31 cellular contexts compared by ENCODE assay signal in the genomic region with DNA sequence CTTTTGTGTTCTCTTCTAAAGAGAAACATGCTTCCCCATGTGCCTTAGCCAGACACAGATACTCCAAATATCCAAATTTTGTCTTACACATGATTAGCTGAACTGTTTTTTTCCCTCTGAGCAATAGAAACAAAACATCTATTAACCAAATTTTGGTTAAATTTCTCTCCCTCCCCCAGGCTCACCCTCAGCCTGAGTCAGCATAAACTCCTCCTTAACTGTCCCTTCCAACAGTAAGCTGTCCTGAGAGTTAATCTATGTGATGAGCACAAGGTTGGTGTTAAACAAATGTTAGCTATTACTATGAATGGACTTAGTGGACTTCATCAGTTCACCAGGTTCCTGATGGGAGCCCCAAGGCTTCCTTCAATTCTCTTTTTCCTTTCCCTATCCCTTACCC.
DNase-seq lines count a peak whose midpoint lies in the region; ATAC-seq, FAIRE-seq and TF ChIP-seq lines count a peak whose summit lies in the region.
"Had no signal": no experiment of that assay in that cellular context is flagged by ENCODE, and none has a peak within 500 bp of the region (broad histone marks: within the 10 kb centered on the region; RNA-seq: fewer than 3 reads in every experiment).

No MANE protein-coding gene starts in this region.

- H3K4me1 ChIP-seq in HepG2 (ENCODE audit: insufficient read depth, low read length) (no peaks in the 10 kb centered on the region), right lobe of liver (no peaks in the 10 kb centered on the region), A549 (no peaks in the 10 kb centered on the region), K562 (replicated peaks in 1 of 2; ENCODE audit: control insufficient read depth in 2 of 2, insufficient read depth in 2 of 2, low read length in 2 of 2) (no peaks in the 10 kb centered on the region), vagina (no peaks in the 10 kb centered on the region)
- H3K4me1 ChIP-seq: BE2C; BLaER1; BLaER1 treated with 17β-estradiol and CSF1 and Interleukin-3, amounts not matched to agents 10 nM and 100 nM; Caco-2 had no signal

- TF ChIP-seq POLR2A in HepG2 (IDR thresholded peaks at IDR 0.05; ENCODE audit: insufficient read depth in 1 of 2, low read depth in 2 of 2, low read length in 2 of 2) (no peak), right lobe of liver (IDR thresholded peaks at IDR 0.05) (no peak), A549 (IDR thresholded peaks at IDR 0.05; ENCODE audit: low read length) (no peak), K562 (conservative IDR thresholded peaks at IDR 0.05) (no peak), vagina (IDR thresholded peaks at IDR 0.05) (no peak)

- no peaks in the 10 kb centered on the region for H3K79me2 ChIP-seq in HepG2 (ENCODE audit: insufficient read depth, low read length)
- H3K79me2 ChIP-seq in K562 (ENCODE audit: control insufficient read depth, insufficient read depth, low read length), result no peaks in the 10 kb centered on the region

- H3K9me1 ChIP-seq in K562 (ENCODE audit: control insufficient read depth, insufficient read depth, low read length), result no peaks in the 10 kb centered on the region

- H4K20me1 ChIP-seq in HepG2 (ENCODE audit: insufficient read depth, low read length), result no peaks in the 10 kb centered on the region
- H4K20me1 ChIP-seq in K562 (replicated peaks; ENCODE audit: control insufficient read depth, insufficient read depth, low read length), result no peaks in the 10 kb centered on the region
- H4K20me1 ChIP-seq: BLaER1; BLaER1 treated with 17β-estradiol and CSF1 and Interleukin-3, amounts not matched to agents 10 nM and 100 nM had no signal

- H3K27me3 ChIP-seq in HepG2 (ENCODE audit: control insufficient read depth in 1 of 2, insufficient read depth in 2 of 2, low read length in 2 of 2) (no peaks in the 10 kb centered on the region), right lobe of liver (no peaks in the 10 kb centered on the region), K562 (ENCODE audit: control insufficient read depth in 2 of 2, insufficient read depth in 2 of 2, low read length in 2 of 2) (peaks cover 0 to 3% of the 10 kb centered on the region in 2 experiments; a peak in 1 of 5 replicates), vagina (no peaks in the 10 kb centered on the region)
- H3K27me3 ChIP-seq: BLaER1; BLaER1 treated with 17β-estradiol and CSF1 and Interleukin-3, amounts not matched to agents 10 nM and 100 nM had no signal

- CTCF ChIA-PET in HepG2 (lab: Yijun Ruan, JAX; ENCODE audit: low intra/inter-chr PET ratio, low total read pairs) (no interaction called here), A549 (lab: Yijun Ruan, JAX) (no interaction called here), K562 (lab: Yijun Ruan, JAX; ENCODE audit: low intra/inter-chr PET ratio) (no interaction called here)

- DNase-seq in HepG2 (ENCODE audit: low spot score) (no peak), right lobe of liver (no peak), A549 (ENCODE audit: low read depth in 1 of 2, low spot score in 1 of 2) (no peak), K562 (ENCODE audit: extremely low read depth in 1 of 4, low spot score in 3 of 4) (no peak), vagina (ENCODE audit: extremely low spot score in 2 of 2) (no peak), EL (no peak)
- DNase-seq: 8988T; ACHN; AML-193; BE2C; C1 segment of cervical spinal cord; Caco-2; Calu3; CD4-positive, alpha-beta memory T cell; CD4-positive, alpha-beta T cell; CD4-positive, CD25-positive, alpha-beta regulatory T cell; CD8-positive, alpha-beta memory T cell; CD8-positive, alpha-beta T cell; COR-L47; DMS 273 treated with DMSO at 0.1 percent for 48 hours; DMS153; DMS53; DMS79; DMS79 treated with DMSO at 0.1 percent for 48 hours; DND-41 had no signal

- POLR2A ChIA-PET in HepG2 (lab: Yijun Ruan, JAX) (no interaction called here), A549 (lab: Yijun Ruan, JAX) (no interaction called here), K562 (lab: Yijun Ruan, JAX) (no interaction called here)

- TF ChIP-seq CTCF in HepG2 (CRISPR knock-in tag; IDR thresholded peaks at IDR 0.05) (no peak), right lobe of liver (IDR thresholded peaks at IDR 0.05) (no peak), A549 (IDR thresholded peaks at IDR 0.05) (no peak), K562 (IDR thresholded peaks at IDR 0.05 in 2 of 3, conservative IDR thresholded peaks at IDR 0.05 in 1 of 3; ENCODE audit: insufficient read depth in 2 of 3, low read depth in 1 of 3, low read length in 3 of 3) (no peak), vagina (IDR thresholded peaks at IDR 0.05) (no peak)

- in situ Hi-C loops in HepG2 (cut with HindIII; ENCODE audit: extremely low pct_ligation_motif_present, low pct_unique_long_range_greater_than_20kb), result no loop called here
- in situ Hi-C loops in K562 (cut with MboI), result no loop called here

- no peaks in the 10 kb centered on the region for H3K36me3 ChIP-seq in HepG2 (replicated peaks in 1 of 2; ENCODE audit: control insufficient read depth in 1 of 2, insufficient read depth in 2 of 2, low read length in 2 of 2)
- H3K36me3 ChIP-seq in right lobe of liver, result no peaks in the 10 kb centered on the region
- H3K36me3 ChIP-seq in K562 (ENCODE audit: control insufficient read depth, insufficient read depth, low read length), result no peaks in the 10 kb centered on the region
- no peaks in the 10 kb centered on the region for H3K36me3 ChIP-seq in vagina
- H3K36me3 ChIP-seq: BE2C; BLaER1; BLaER1 treated with 17β-estradiol and CSF1 and Interleukin-3, amounts not matched to agents 10 nM and 100 nM had no signal

- BruUV-seq in HepG2 (replicated peaks; lab: Mats Ljungman, UMichigan) (no TSS peak), K562 (replicated peaks; lab: Mats Ljungman, UMichigan) (no TSS peak)

- no peak for TF ChIP-seq RAD21 in HepG2 (CRISPR knock-in tag; IDR thresholded peaks at IDR 0.05)
- TF ChIP-seq RAD21 in A549 (conservative IDR thresholded peaks at IDR 0.05 in 1 of 2, IDR thresholded peaks at IDR 0.05 in 1 of 2), result no peak
- no peak for TF ChIP-seq RAD21 in K562 (CRISPR knock-in tag; conservative IDR thresholded peaks at IDR 0.05 in 1 of 2, IDR thresholded peaks at IDR 0.05 in 1 of 2)

- H2AFZ ChIP-seq in HepG2 (ENCODE audit: low read length), result no peak overlapping the region
- H2AFZ ChIP-seq in K562 (ENCODE audit: low read depth, low read length), result no peak overlapping the region

- FAIRE-seq in HepG2 (lab: Jason Lieb, UNC) (no peak), A549 (lab: Jason Lieb, UNC) (no peak), K562 (lab: Jason Lieb, UNC) (no peak)
- FAIRE-seq: A204.1, D721Med had no signal

- H3K4me3 ChIP-seq in HepG2 (replicated peaks in 1 of 3; ENCODE audit: insufficient read depth in 1 of 3, low read depth in 2 of 3, low read length in 3 of 3) (no peak overlapping the region), right lobe of liver (no peak overlapping the region), A549 (no peak overlapping the region), K562 (no peak overlapping the region), vagina (no peak overlapping the region)
- H3K4me3 ChIP-seq: BLaER1; BLaER1 treated with 17β-estradiol and CSF1 and Interleukin-3, amounts not matched to agents 10 nM and 100 nM had no signal

- H3K9me3 ChIP-seq in HepG2 (ENCODE audit: low read length) (no peaks in the 10 kb centered on the region), right lobe of liver (no peaks in the 10 kb centered on the region), A549 (no peaks in the 10 kb centered on the region), K562 (replicated peaks; ENCODE audit: control insufficient read depth, insufficient read depth, low read depth, low read length) (no peaks in the 10 kb centered on the region), vagina (no peaks in the 10 kb centered on the region)
- H3K9me3 ChIP-seq: BE2C, BLaER1, Caco-2 had no signal

- ATAC-seq in HepG2 (no peak), right lobe of liver (no peak), A549 (no peak), K562 (no peak)
- ATAC-seq: CD8-positive, alpha-beta T cell had no signal

- intact Hi-C loops in HepG2 (cut with micrococcal nuclease; ENCODE audit: unreplicated experiment) (no loop called here), right lobe of liver (cut with DNase I) (no loop called here), K562 (cut with micrococcal nuclease) (no loop called here), vagina (cut with DNase I) (no loop called here)

- H3K27ac ChIP-seq in HepG2 (ENCODE audit: extremely low read length, insufficient read depth, low read length), result no peak overlapping the region
- H3K27ac ChIP-seq in right lobe of liver, result no peak overlapping the region
- H3K27ac ChIP-seq in A549, result no peak overlapping the region
- no peak overlapping the region for H3K27ac ChIP-seq in K562 (ENCODE audit: extremely low read depth, low read depth, low read length)
- no peak overlapping the region for H3K27ac ChIP-seq in vagina
- H3K27ac ChIP-seq: 22Rv1; BLaER1; BLaER1 treated with 17β-estradiol and CSF1 and Interleukin-3, amounts not matched to agents 10 nM and 100 nM; C4-2B had no signal

- no peak overlapping the region for H3K4me2 ChIP-seq in HepG2 (ENCODE audit: low read depth, low read length)
- no peak overlapping the region for H3K4me2 ChIP-seq in A549
- H3K4me2 ChIP-seq in K562 (ENCODE audit: insufficient read depth, low read length), result no peak overlapping the region
- H3K4me2 ChIP-seq: BLaER1; BLaER1 treated with 17β-estradiol and CSF1 and Interleukin-3, amounts not matched to agents 10 nM and 100 nM had no signal

- TF ChIP-seq EP300 in HepG2 (IDR thresholded peaks at IDR 0.05; ENCODE audit: low read depth in 2 of 2, low read length in 2 of 2) (no peak), HepG2 (CRISPR knock-in tag; IDR thresholded peaks at IDR 0.05; ENCODE audit: borderline replicate concordance) (no peak), A549 (IDR thresholded peaks at IDR 0.05) (no peak), K562 (IDR thresholded peaks at IDR 0.05; ENCODE audit: low read length) (no peak)

- H3K9ac ChIP-seq in HepG2 (ENCODE audit: insufficient read depth, low read depth, low read length) (no peak overlapping the region), K562 (ENCODE audit: insufficient read depth in 1 of 2, low read depth in 2 of 2, low read length in 2 of 2) (no peak overlapping the region)
- H3K9ac ChIP-seq: BLaER1; BLaER1 treated with 17β-estradiol and CSF1 and Interleukin-3, amounts not matched to agents 10 nM and 100 nM had no signal

TF ChIP-seq in HepG2, 621 proteins besides CTCF, POLR2A, EP300 and RAD21 (continues in another document):
- TF ChIP-seq ZNF878 (CRISPR knock-in tag; IDR thresholded peaks at IDR 0.05) (no peak), MAFF (IDR thresholded peaks at IDR 0.05; ENCODE audit: low read depth, low read length) (peak; percentile 47; the same call in 1 of the 2 replicates), PAF1 (CRISPR knock-in tag; IDR thresholded peaks at IDR 0.05) (no peak)

TF ChIP-seq in K562, 482 proteins besides CTCF, POLR2A, EP300 and RAD21 (continues in another document):
- TF ChIP-seq ZNF316 (IDR thresholded peaks at IDR 0.05) (peak; percentile 68), C11orf30 (IDR thresholded peaks at IDR 0.05; ENCODE audit: low read depth) (peak; percentile 40; the same call in 1 of the 2 replicates)

Comparison
In these comparisons a context has a peak if more than half of its experiments do, and no peak if none do; other contexts are left out.
1. Of the 241 proteins assayed by ChIP-seq in both HepG2 and K562: peak only in HepG2: MAFF and MAFK; only in K562: none; in both: none; in neither: 239.